Comparison of ENCODE assay signal across 8 cellular contexts in genomic region chr3:113912551-113913246, GRCh38. TPM values are rescaled to one million over a fixed set of nuclear protein-coding genes. Genes with fewer than 3 reads are reported as not detected.
DNase-seq lines count a peak whose midpoint lies in the region; FAIRE-seq and TF ChIP-seq lines count a peak whose summit lies in the region.

No MANE protein-coding gene starts in this region.

- peak; percentile 72 for DNase-seq in A172 (ENCODE audit: low spot score)
- DNase-seq in GM03348 (ENCODE audit: low spot score) = peak; percentile 53
- peak; percentile 71 for DNase-seq in H4 (ENCODE audit: low spot score)
- peak; percentile 44 for DNase-seq in Jurkat, Clone E6-1 (ENCODE audit: low read depth, low spot score)
- DNase-seq in OCI-M1 (lab: John Stamatoyannopoulos, UW) = peak; percentile 85
- DNase-seq in astrocyte of the spinal cord (ENCODE audit: low read depth, low spot score) = peak; percentile 80
- DNase-seq in keratinocyte (ENCODE audit: low read depth, low spot score) = peak; percentile 50

- peaks cover 9% of the 10 kb centered on the region for H3K4me1 ChIP-seq in keratinocyte (ENCODE audit: control insufficient read depth, extremely low read depth, insufficient read depth, low read length)

- no peak overlapping the region for H3K27ac ChIP-seq in keratinocyte (ENCODE audit: control insufficient read depth, insufficient read depth, low read length)

- peak overlapping the region; percentile 39 for H3K4me2 ChIP-seq in keratinocyte (ENCODE audit: control insufficient read depth, extremely low read depth, insufficient read depth, low read depth, low read length)

- H3K9me3 Mint-ChIP-seq in stimulated activated naive CD8-positive, alpha-beta T cell treated with anti-CD3 and anti-CD28 coated beads, Interleukin-15, Interleukin-2, amounts not matched to agents 100 ng/mL and 50 ng/mL, for 24 hours = no peaks in the 10 kb centered on the region

- H3K36me3 ChIP-seq in keratinocyte (ENCODE audit: control insufficient read depth in 2 of 2, extremely low read depth in 1 of 2, insufficient read depth in 2 of 2, low read length in 2 of 2) = no peaks in the 10 kb centered on the region

- dilution Hi-C loops in keratinocyte (cut with MboI; ENCODE audit: extremely low pct_ligation_motif_present, low sequenced_read_pairs) = no loop called here

- no peak overlapping the region for H3K4me3 ChIP-seq in Jurkat, Clone E6-1 (ENCODE audit: low read length)
- H3K4me3 ChIP-seq in astrocyte of the spinal cord (ENCODE audit: low read depth, low read length) = no peak overlapping the region
- H3K4me3 ChIP-seq in keratinocyte (ENCODE audit: control insufficient read depth in 2 of 3, extremely low read depth in 1 of 3, insufficient read depth in 2 of 3, low read depth in 1 of 3, low read length in 3 of 3) = no peak overlapping the region

- peaks cover 8% of the 10 kb centered on the region for H3K4me1 Mint-ChIP-seq in stimulated activated naive CD8-positive, alpha-beta T cell treated with anti-CD3 and anti-CD28 coated beads, Interleukin-15, Interleukin-2, amounts not matched to agents 100 ng/mL and 50 ng/mL, for 24 hours (ENCODE audit: low read depth)

- no peaks in the 10 kb centered on the region for H3K9me1 ChIP-seq in keratinocyte (ENCODE audit: control insufficient read depth, extremely low read depth, insufficient read depth, low read length)

- H3K27me3 Mint-ChIP-seq in stimulated activated naive CD8-positive, alpha-beta T cell treated with anti-CD3 and anti-CD28 coated beads, Interleukin-15, Interleukin-2, amounts not matched to agents 100 ng/mL and 50 ng/mL, for 24 hours = no peaks in the 10 kb centered on the region

- FAIRE-seq in keratinocyte (lab: Jason Lieb, UNC) = peak; percentile 79

- in situ Hi-C loops in astrocyte of the spinal cord (cut with HindIII; ENCODE audit: low sequenced_read_pairs) = no loop called here

- no peaks in the 10 kb centered on the region for H4K20me1 ChIP-seq in keratinocyte (ENCODE audit: control insufficient read depth, extremely low read depth, insufficient read depth, low read length)

- H3K9ac ChIP-seq in keratinocyte (ENCODE audit: control insufficient read depth, extremely low read depth, insufficient read depth, low read length) = no peak overlapping the region

- H3K79me2 ChIP-seq in keratinocyte (ENCODE audit: control insufficient read depth, insufficient read depth, low read length) = no peaks in the 10 kb centered on the region

- H2AFZ ChIP-seq in keratinocyte (ENCODE audit: control insufficient read depth, low read length) = peak overlapping the region; percentile 5

- no peaks in the 10 kb centered on the region for H3K9me3 ChIP-seq in keratinocyte (ENCODE audit: control insufficient read depth, low read depth, low read length)

- H3K36me3 Mint-ChIP-seq in stimulated activated naive CD8-positive, alpha-beta T cell treated with anti-CD3 and anti-CD28 coated beads, Interleukin-15, Interleukin-2, amounts not matched to agents 100 ng/mL and 50 ng/mL, for 24 hours (ENCODE audit: low read depth) = no peaks in the 10 kb centered on the region

- H3K27me3 ChIP-seq in keratinocyte (ENCODE audit: control insufficient read depth, extremely low read depth, insufficient read depth, low read length) = no peaks in the 10 kb centered on the region

- TF ChIP-seq CTCF in astrocyte of the spinal cord (IDR thresholded peaks at IDR 0.05; ENCODE audit: low read depth, low read length) (peak; percentile 69), keratinocyte (optimal IDR thresholded peaks at IDR 0.05 in 1 of 3, IDR thresholded peaks at IDR 0.05 in 1 of 3, conservative IDR thresholded peaks at IDR 0.05 in 1 of 3; ENCODE audit: extremely low read depth in 1 of 3, insufficient read depth in 2 of 3, low read length in 3 of 3) (peak; percentile 51 to 72 (median 69))

- H3K27ac Mint-ChIP-seq in stimulated activated naive CD8-positive, alpha-beta T cell treated with anti-CD3 and anti-CD28 coated beads, Interleukin-15, Interleukin-2, amounts not matched to agents 100 ng/mL and 50 ng/mL, for 24 hours = no peak overlapping the region

- peak overlapping the region; percentile 33 for H3K4me3 Mint-ChIP-seq in stimulated activated naive CD8-positive, alpha-beta T cell treated with anti-CD3 and anti-CD28 coated beads, Interleukin-15, Interleukin-2, amounts not matched to agents 100 ng/mL and 50 ng/mL, for 24 hours

RNA-seq across cellular contexts. Expression of gene ZDHHC23, which starts 35.1 kb away (rescaled TPM):
- total RNA-seq in A172 (2014; rRNA removed; shearing (Covaris generic)) = 2.4 and 2.7 TPM in 2 replicates
- total RNA-seq in H4 (2014; rRNA removed; shearing (Covaris generic)) = 3.9 and 5.1 TPM in 2 replicates
- 17.5 TPM for polyA plus RNA-seq in Jurkat, Clone E6-1 (2012; ENCODE audit: insufficient read depth, insufficient read length)
- 1.4 to 2.3 TPM (median 1.4 TPM) in 3 replicates for polyA plus RNA-seq in keratinocyte
- polyA plus RNA-seq in keratinocyte (2011; ENCODE audit: low read depth) = 1.3 TPM
- 0.44 and 1.2 TPM in 2 replicates for polyA plus RNA-seq in keratinocyte (2011; cell fraction: cytosol; rRNA removed)
- 4.4 and 4.8 TPM in 2 replicates for polyA plus RNA-seq in keratinocyte (2011; cell fraction: nucleus; rRNA removed)
- 1.1 and 1.2 TPM in 2 replicates for polyA plus RNA-seq in keratinocyte (2012; ENCODE audit: low replicate concordance)
- polyA minus RNA-seq in keratinocyte = 1.5 to 3.2 TPM (median 3.2 TPM) in 3 replicates
- 1.2 TPM for polyA minus RNA-seq in keratinocyte (2011; cell fraction: cytosol; rRNA and poly(A)+ RNA removed)
- polyA minus RNA-seq in keratinocyte (2011; cell fraction: nucleus; rRNA and poly(A)+ RNA removed) = 2.3 and 3.6 TPM in 2 replicates
